ENCODE assay signal across 1 cellular context in the genomic region with DNA sequence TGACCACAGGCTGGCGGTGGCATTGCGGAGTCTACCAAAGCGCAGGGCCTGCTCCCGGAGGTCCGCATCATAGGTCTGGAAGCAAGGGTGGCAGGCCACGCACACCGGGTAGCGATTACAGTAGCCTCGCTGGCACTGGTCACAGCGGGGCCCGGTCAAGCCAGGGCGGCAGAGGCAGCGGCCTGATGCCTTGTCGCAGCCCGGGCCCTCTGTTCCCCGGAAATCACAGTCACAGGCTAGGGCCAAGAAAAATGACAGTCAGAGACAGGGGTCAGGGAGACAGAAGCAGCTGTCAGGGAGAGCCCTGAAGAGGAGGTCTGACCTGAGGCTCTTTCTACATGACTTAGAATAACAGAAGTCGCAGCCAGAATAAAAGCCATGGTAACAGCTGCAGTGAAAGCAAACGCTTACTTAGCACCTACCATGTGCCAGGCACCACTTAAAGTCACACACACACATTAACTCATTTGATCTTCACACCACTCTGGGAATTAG.
TF ChIP-seq lines count a peak whose summit lies in the region.

No MANE protein-coding gene starts in this region.

TF ChIP-seq in IMR-90, 13 proteins besides CTCF, POLR2A, EP300 and RAD21:
- no peak for TF ChIP-seq NFE2L2 (IDR thresholded peaks at IDR 0.05; ENCODE audit: low read depth, low read length)
